In genomic region chr13:45681101-45681500, GRCh38 we compare ENCODE assay signal across 1 cellular context.
TF ChIP-seq lines count a peak whose summit lies in the region.

No MANE protein-coding gene starts in this region.

TF ChIP-seq in GM23338, 12 proteins besides CTCF, POLR2A, EP300 and RAD21 (continued from another document):
- TF ChIP-seq ZNF462 (CRISPR knock-in tag; IDR thresholded peaks at IDR 0.05) (no peak), ETS1 (IDR thresholded peaks at IDR 0.05) (no peak), EZH2 (IDR thresholded peaks at IDR 0.05; ENCODE audit: low read depth, unreplicated experiment) (no peak), NANOG (IDR thresholded peaks at IDR 0.05; ENCODE audit: borderline replicate concordance) (no peak), REST (IDR thresholded peaks at IDR 0.05; ENCODE audit: unreplicated experiment) (no peak), EZH2phosphoT487 (IDR thresholded peaks at IDR 0.05; ENCODE audit: unreplicated experiment) (no peak), POLR2AphosphoS5 (IDR thresholded peaks at IDR 0.05; ENCODE audit: low read depth) (no peak)
